13 cellular contexts compared by ENCODE assay signal in the genomic region with DNA sequence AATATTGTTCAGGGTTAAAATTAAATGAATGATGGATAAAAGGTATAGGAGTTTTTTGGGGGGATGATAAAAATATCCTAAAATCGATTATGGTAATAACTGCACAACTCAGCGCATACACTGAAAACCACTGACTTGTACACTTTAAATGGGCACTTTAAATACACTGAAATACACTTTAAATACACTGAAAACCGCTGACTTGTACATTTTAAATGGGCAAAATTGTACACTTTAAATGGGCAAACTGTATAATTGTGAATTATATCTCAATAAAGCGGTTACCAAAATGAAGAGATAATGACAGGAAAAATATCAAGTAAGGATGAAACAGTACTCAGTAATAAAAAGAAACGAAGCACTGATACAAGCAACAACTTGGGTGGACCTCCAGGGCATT. TPM values are rescaled to one million over a fixed set of nuclear protein-coding genes. Genes with fewer than 3 reads are reported as not detected.
DNase-seq lines count a peak whose midpoint lies in the region; ATAC-seq and TF ChIP-seq lines count a peak whose summit lies in the region.
"Had no signal": no experiment of that assay in that cellular context is flagged by ENCODE, and none has a peak within 500 bp of the region (broad histone marks: within the 10 kb centered on the region; RNA-seq: fewer than 3 reads in every experiment).

No MANE protein-coding gene starts in this region.

- H3K36me3 ChIP-seq in OCI-LY7 (ENCODE audit: insufficient read depth, low read length), result peaks cover 53% of the 10 kb centered on the region

- peak overlapping the region; percentile 80 for H3K4me2 ChIP-seq in OCI-LY7 (ENCODE audit: low read length)

- peaks cover 72% of the 10 kb centered on the region for H3K79me2 ChIP-seq in OCI-LY7 (ENCODE audit: insufficient read depth, low read depth, low read length)

- no peak for ATAC-seq in activated T-cell treated with anti-CD3 and anti-CD28 coated beads, Interleukin-2, amount 50 U/mL, for 4 hours
- no peak for ATAC-seq in effector memory CD8-positive, alpha-beta T cell (replicated peaks)

- peak overlapping the region; percentile 98 for H3K4me3 ChIP-seq in OCI-LY7 (ENCODE audit: low read depth, low read length, poor library complexity, severe bottlenecking)

- H2AFZ ChIP-seq in OCI-LY7 (ENCODE audit: low read length), result no peak overlapping the region

- H3K9me3 ChIP-seq in OCI-LY7 (ENCODE audit: low read length), result no peaks in the 10 kb centered on the region

- H3K4me1 ChIP-seq in OCI-LY7 (ENCODE audit: insufficient read depth, low read length, poor library complexity, severe bottlenecking), result peaks cover 30% of the 10 kb centered on the region

- no peaks in the 10 kb centered on the region for H3K9me3 Mint-ChIP-seq in activated T-cell treated with anti-CD3 and anti-CD28 coated beads, Interleukin-2, amount 50 U/mL, for 4 hours
- no peaks in the 10 kb centered on the region for H3K9me3 Mint-ChIP-seq in effector memory CD8-positive, alpha-beta T cell
- H3K9me3 Mint-ChIP-seq in osteocyte (ENCODE audit: unreplicated experiment), result no peaks in the 10 kb centered on the region

- H3K36me3 Mint-ChIP-seq in activated T-cell treated with anti-CD3 and anti-CD28 coated beads, Interleukin-2, amount 50 U/mL, for 4 hours (ENCODE audit: insufficient read depth), result peaks cover 13% of the 10 kb centered on the region
- H3K36me3 Mint-ChIP-seq in effector memory CD8-positive, alpha-beta T cell (ENCODE audit: insufficient read depth), result peaks cover 22% of the 10 kb centered on the region
- no peaks in the 10 kb centered on the region for H3K36me3 Mint-ChIP-seq in osteocyte (ENCODE audit: unreplicated experiment)

- BruUV-seq in OCI-LY7 (replicated peaks; lab: Mats Ljungman, UMichigan), result no TSS peak

- H3K9me2 ChIP-seq in OCI-LY7 (ENCODE audit: insufficient read depth, low read length), result no peaks in the 10 kb centered on the region

- CTCF ChIA-PET in OCI-LY7 (lab: Charles Lee; ENCODE audit: unreplicated experiment), result no interaction called here
- CTCF ChIA-PET in RWPE1 (lab: Yijun Ruan, JAX), result no interaction called here

- intact Hi-C loops in OCI-LY7 (cut with micrococcal nuclease; ENCODE audit: unreplicated experiment), result no loop called here

- peaks cover 22% of the 10 kb centered on the region for H3K4me1 Mint-ChIP-seq in activated T-cell treated with anti-CD3 and anti-CD28 coated beads, Interleukin-2, amount 50 U/mL, for 4 hours (ENCODE audit: low read depth)
- peaks cover 19 to 24% of the 10 kb centered on the region in 2 donors for H3K4me1 Mint-ChIP-seq in effector memory CD8-positive, alpha-beta T cell (ENCODE audit: low read depth in 2 of 2)
- H3K4me1 Mint-ChIP-seq in osteocyte (ENCODE audit: unreplicated experiment), result peaks cover 17% of the 10 kb centered on the region

- DNase-seq in activated T-cell treated with anti-CD3 and anti-CD28 coated beads, Interleukin-2, amount 50 U/mL, for 4 hours, result no peak
- DNase-seq in activated T-cell treated with anti-CD3 and anti-CD28 coated beads, Interleukin-2, amount 50 U/mL, for 1 hour, result no peak
- DNase-seq in OCI-LY7 (ENCODE audit: low spot score) (no peak), osteocyte (ENCODE audit: extremely low spot score, unreplicated experiment) (no peak), RWPE1 (ENCODE audit: low spot score) (no peak), NCI-H1105 treated with DMSO at 0.1 percent for 48 hours (lab: John Stamatoyannopoulos, UW) (no peak), GM03348 (ENCODE audit: low spot score) (no peak)
- no peak for DNase-seq in effector memory CD8-positive, alpha-beta T cell
- DNase-seq: activated effector memory CD4-positive, alpha-beta T cell treated with anti-CD3 and anti-CD28 coated beads, Interleukin-2, amount 50 U/mL, for 16 hours; EL; NCI-H1092; NCI-H446 treated with DMSO at 0.1 percent for 48 hours; occipital lobe had no signal

- H3K27ac Mint-ChIP-seq in effector memory CD8-positive, alpha-beta T cell, result peak overlapping the region; percentile 84 to 93
- H3K27ac Mint-ChIP-seq in osteocyte (ENCODE audit: unreplicated experiment), result no peak overlapping the region

- TF ChIP-seq CTCF in OCI-LY7 (conservative IDR thresholded peaks at IDR 0.05; ENCODE audit: low read length), result no peak
- TF ChIP-seq CTCF in osteocyte (IDR thresholded peaks at IDR 0.05), result no peak
- no peak for TF ChIP-seq CTCF in RWPE1 (conservative IDR thresholded peaks at IDR 0.05; ENCODE audit: low read depth)

- H3K27me3 Mint-ChIP-seq in activated T-cell treated with anti-CD3 and anti-CD28 coated beads, Interleukin-2, amount 50 U/mL, for 4 hours (ENCODE audit: low read depth), result no peaks in the 10 kb centered on the region
- H3K27me3 Mint-ChIP-seq in effector memory CD8-positive, alpha-beta T cell, result no peaks in the 10 kb centered on the region
- H3K27me3 Mint-ChIP-seq in osteocyte (ENCODE audit: unreplicated experiment), result no peaks in the 10 kb centered on the region

- POLR2A ChIA-PET in OCI-LY7 (lab: Charles Lee), result interaction anchor here (0.5 to 0.9 kb wide), 3 partner anchors 87 to 149 kb away, joined by 3 to 4 read pairs (median 3); no protein-coding TSS in a partner anchor
- POLR2A ChIA-PET in RWPE1 (lab: Yijun Ruan, JAX; ENCODE audit: low non-redundant PET), result no interaction called here

- peak overlapping the region; percentile 92 for H3K4me3 Mint-ChIP-seq in activated T-cell treated with anti-CD3 and anti-CD28 coated beads, Interleukin-2, amount 50 U/mL, for 4 hours
- peak overlapping the region; percentile 27 to 92 for H3K4me3 Mint-ChIP-seq in effector memory CD8-positive, alpha-beta T cell
- H3K4me3 Mint-ChIP-seq in osteocyte (ENCODE audit: unreplicated experiment), result peak overlapping the region; percentile 97

- peaks cover 13% of the 10 kb centered on the region for H4K20me1 ChIP-seq in OCI-LY7 (ENCODE audit: insufficient read depth, low read length)

- no peak overlapping the region for H3K27ac ChIP-seq in OCI-LY7 (ENCODE audit: low read depth, low read length, poor library complexity, severe bottlenecking)
- no peak overlapping the region for H3K27ac ChIP-seq in RWPE1

RNA-seq across cellular contexts. Expression of a gene that starts 1.5 kb away (rescaled TPM):
- total RNA-seq in activated T-cell treated with anti-CD3 and anti-CD28 coated beads, Interleukin-2, amount 50 U/mL, for 4 hours, result 100 to 1,000 TPM in 2 of 3 donors, 10 to 100 TPM in 1; 77.5 to 103 (median 102) TPM
- 279 and 291 TPM in 2 replicates for total RNA-seq in OCI-LY7 (2014; rRNA removed; shearing (Covaris generic))
- total RNA-seq in OCI-LY7 (2022) (172 and 219 TPM in 2 replicates), osteocyte (19.0 and 23.0 TPM in 2 replicates)

RNA-seq across cellular contexts. Expression of a gene that starts 1.8 kb away (rescaled TPM):
- total RNA-seq in activated T-cell treated with anti-CD3 and anti-CD28 coated beads, Interleukin-2, amount 50 U/mL, for 4 hours, result 1 to 10 TPM; 6.0 to 6.7 (median 6.5) TPM
- total RNA-seq in OCI-LY7 (2014; rRNA removed; shearing (Covaris generic)), result 3.2 and 4.5 TPM in 2 replicates
- total RNA-seq in OCI-LY7 (2022) (10.5 and 12.0 TPM in 2 replicates), osteocyte (5.7 and 6.6 TPM in 2 replicates)

RNA-seq across cellular contexts. Expression of a gene that starts 58.1 kb away (rescaled TPM):
- total RNA-seq in activated T-cell treated with anti-CD3 and anti-CD28 coated beads, Interleukin-2, amount 50 U/mL, for 4 hours, result 10 to 100 TPM in 1 of 3 donors, 1 to 10 TPM in 2; 4.1 to 11.6 (median 4.2) TPM
- total RNA-seq in OCI-LY7 (2014; rRNA removed; shearing (Covaris generic)), result 0.98 and 2.0 TPM in 2 replicates
- total RNA-seq in OCI-LY7 (2022) (1.1 and 1.4 TPM in 2 replicates), osteocyte (4.8 and 5.5 TPM in 2 replicates)
